1 cellular context compared by ENCODE assay signal in the genomic region with DNA sequence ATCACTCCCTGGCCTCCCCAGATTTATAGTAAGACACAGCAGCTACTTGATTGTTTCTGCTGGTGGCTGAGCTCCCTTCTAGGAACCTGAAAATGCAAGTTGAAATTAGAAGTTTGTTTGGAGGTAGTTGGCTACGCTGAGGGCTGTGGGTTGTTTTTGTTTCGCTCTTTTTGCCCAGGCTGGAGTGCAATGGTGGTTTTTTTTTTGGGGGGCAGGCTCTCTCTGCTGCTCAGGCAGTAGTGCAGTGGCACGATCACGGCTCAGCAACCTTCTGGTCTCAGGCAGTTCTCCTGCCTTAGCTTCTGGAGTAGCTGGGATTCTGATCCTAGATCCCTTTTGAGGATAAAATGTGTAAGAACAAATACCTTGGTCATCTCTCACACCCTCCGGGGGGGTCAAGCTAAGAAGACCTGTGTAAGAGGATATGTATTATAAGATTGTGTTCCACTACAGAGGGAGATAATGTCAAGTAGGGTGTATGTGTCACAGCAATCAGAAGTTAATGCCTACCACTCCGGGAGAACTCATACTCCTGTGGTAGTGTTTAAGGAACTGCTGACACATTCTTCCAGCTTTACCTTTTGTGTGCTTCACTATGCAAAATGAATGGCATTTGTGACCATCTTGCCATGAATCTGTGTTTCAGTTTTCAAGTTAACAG.
TF ChIP-seq lines count a peak whose summit lies in the region.

No MANE protein-coding gene starts in this region.

TF ChIP-seq in IMR-90, 13 proteins besides CTCF, POLR2A, EP300 and RAD21:
- no peak for TF ChIP-seq MXI1 (IDR thresholded peaks at IDR 0.05; ENCODE audit: borderline replicate concordance, low read depth, low read length)
- TF ChIP-seq SMC3 (IDR thresholded peaks at IDR 0.05; ENCODE audit: low read depth, low read length), result no peak
- TF ChIP-seq BHLHE40 (IDR thresholded peaks at IDR 0.05; ENCODE audit: low read depth, low read length), result no peak
- TF ChIP-seq MAFK (IDR thresholded peaks at IDR 0.05; ENCODE audit: low read depth, low read length), result no peak
- no peak for TF ChIP-seq MAZ (IDR thresholded peaks at IDR 0.05; ENCODE audit: borderline replicate concordance, low read depth, low read length)
- TF ChIP-seq FOS (IDR thresholded peaks at IDR 0.05; ENCODE audit: low read depth, low read length), result no peak
- TF ChIP-seq RFX5 (IDR thresholded peaks at IDR 0.05; ENCODE audit: low read depth, low read length), result no peak
- no peak for TF ChIP-seq NFE2L2 (IDR thresholded peaks at IDR 0.05; ENCODE audit: low read depth, low read length)
- TF ChIP-seq, protein P1, sequence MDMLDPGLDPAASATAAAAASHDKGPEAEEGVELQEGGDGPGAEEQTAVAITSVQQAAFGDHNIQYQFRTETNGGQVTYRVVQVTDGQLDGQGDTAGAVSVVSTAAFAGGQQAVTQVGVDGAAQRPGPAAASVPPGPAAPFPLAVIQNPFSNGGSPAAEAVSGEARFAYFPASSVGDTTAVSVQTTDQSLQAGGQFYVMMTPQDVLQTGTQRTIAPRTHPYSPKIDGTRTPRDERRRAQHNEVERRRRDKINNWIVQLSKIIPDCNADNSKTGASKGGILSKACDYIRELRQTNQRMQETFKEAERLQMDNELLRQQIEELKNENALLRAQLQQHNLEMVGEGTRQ (IDR thresholded peaks at IDR 0.05; ENCODE audit: low read depth, low read length), result no peak
- TF ChIP-seq, protein P2, sequence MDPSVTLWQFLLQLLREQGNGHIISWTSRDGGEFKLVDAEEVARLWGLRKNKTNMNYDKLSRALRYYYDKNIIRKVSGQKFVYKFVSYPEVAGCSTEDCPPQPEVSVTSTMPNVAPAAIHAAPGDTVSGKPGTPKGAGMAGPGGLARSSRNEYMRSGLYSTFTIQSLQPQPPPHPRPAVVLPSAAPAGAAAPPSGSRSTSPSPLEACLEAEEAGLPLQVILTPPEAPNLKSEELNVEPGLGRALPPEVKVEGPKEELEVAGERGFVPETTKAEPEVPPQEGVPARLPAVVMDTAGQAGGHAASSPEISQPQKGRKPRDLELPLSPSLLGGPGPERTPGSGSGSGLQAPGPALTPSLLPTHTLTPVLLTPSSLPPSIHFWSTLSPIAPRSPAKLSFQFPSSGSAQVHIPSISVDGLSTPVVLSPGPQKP (IDR thresholded peaks at IDR 0.05; ENCODE audit: borderline replicate concordance, low read depth, low read length), result no peak
- no peak for TF ChIP-seq CEBPB (IDR thresholded peaks at IDR 0.05; ENCODE audit: low read depth, low read length)
TF ChIP-seq in IMR-90: peak in this region for 0.
